ENCODE assay signal across 8 cellular contexts in genomic region chr11:68904458-68904847, GRCh38. TPM values are rescaled to one million over a fixed set of nuclear protein-coding genes. Genes with fewer than 3 reads are reported as not detected.
A peak's percentile ranks its signal among the peaks of the same experiment; 100 is the strongest.
DNase-seq lines count a peak whose midpoint lies in the region; ATAC-seq and TF ChIP-seq lines count a peak whose summit lies in the region.

No MANE protein-coding gene starts in this region.

- no peaks in the 10 kb centered on the region for H3K9me2 ChIP-seq in PC-9 (ENCODE audit: insufficient read depth)

- H3K79me2 ChIP-seq in PC-9 (ENCODE audit: low read depth): peaks cover 58% of the 10 kb centered on the region

- POLR2A ChIA-PET in PC-9 (lab: Charles Lee; ENCODE audit: unreplicated experiment) (no interaction called here), HEK293T (lab: Yijun Ruan, JAX) (interaction anchor here (0.9 to 2.4 kb wide), 3 partner anchors 9 to 144 kb away, joined by 3 to 11 read pairs (median 3); partner anchors contain the start of gene TPCN2)

- H4K20me1 ChIP-seq in PC-9 (ENCODE audit: insufficient read depth): peaks cover 15% of the 10 kb centered on the region

- TF ChIP-seq CTCF in PC-9 (conservative IDR thresholded peaks at IDR 0.05) (no peak), nephron progenitor cell (IDR thresholded peaks at IDR 0.05) (no peak)

- H3K4me1 ChIP-seq in PC-9 (replicated peaks; ENCODE audit: insufficient read depth): peaks cover 24% of the 10 kb centered on the region

- peak overlapping the region; percentile 99 for H3K4me3 ChIP-seq in PC-9

- ATAC-seq in GM19463 (IDR thresholded peaks at IDR 0.05; ENCODE audit: unreplicated experiment) (peak; percentile 12), HG02588 (IDR thresholded peaks at IDR 0.05; ENCODE audit: unreplicated experiment) (no peak)
- peak; percentile 5 for ATAC-seq in effector memory CD8-positive, alpha-beta T cell (replicated peaks)

- peak overlapping the region; percentile 94 for H2AFZ ChIP-seq in PC-9

- H3K27me3 ChIP-seq in PC-9 (ENCODE audit: insufficient read depth, low read depth): no peaks in the 10 kb centered on the region

- 0 out of 2 replicates have a peak, but pooled peaks cover 8% of the 10 kb centered on the region for H3K36me3 ChIP-seq in PC-9 (ENCODE audit: low read depth)

- peak overlapping the region; percentile 36; the same call in 1 of the 2 replicates for H3K27ac ChIP-seq in PC-9

- intact Hi-C loops in PC-9 (cut with micrococcal nuclease; ENCODE audit: unreplicated experiment): loop anchor here (1.0 to 5.0 kb wide), 2 partner anchors 140 to 183 kb away; no protein-coding TSS in a partner anchor

- no peaks in the 10 kb centered on the region for H3K9me3 Mint-ChIP-seq in effector memory CD8-positive, alpha-beta T cell
- H3K9me3 Mint-ChIP-seq in nephron progenitor cell: no peaks in the 10 kb centered on the region

- peak overlapping the region; percentile 81 for H3K4me2 ChIP-seq in PC-9

- peak; percentile 18 for DNase-seq in Ammon's horn (ENCODE audit: low spot score)
- DNase-seq in PC-9: no peak
- no peak for DNase-seq in effector memory CD8-positive, alpha-beta T cell
- DNase-seq in nephron progenitor cell: no peak
- DNase-seq in NCI-H748 (lab: John Stamatoyannopoulos, UW; ENCODE audit: unreplicated experiment): no peak
- no peak for DNase-seq in HEK293T (ENCODE audit: extremely low spot score)

- H3K36me3 Mint-ChIP-seq in effector memory CD8-positive, alpha-beta T cell (ENCODE audit: insufficient read depth): peaks cover 40% of the 10 kb centered on the region
- H3K36me3 Mint-ChIP-seq in nephron progenitor cell (ENCODE audit: low read depth): peaks cover 24% of the 10 kb centered on the region

- peaks cover 33 to 44% of the 10 kb centered on the region in 2 donors for H3K4me1 Mint-ChIP-seq in effector memory CD8-positive, alpha-beta T cell (ENCODE audit: low read depth in 2 of 2)
- peaks cover 41% of the 10 kb centered on the region for H3K4me1 Mint-ChIP-seq in nephron progenitor cell

- no peaks in the 10 kb centered on the region for H3K27me3 Mint-ChIP-seq in effector memory CD8-positive, alpha-beta T cell
- no peaks in the 10 kb centered on the region for H3K27me3 Mint-ChIP-seq in nephron progenitor cell (ENCODE audit: low read depth, poor library complexity)

- H3K4me3 Mint-ChIP-seq in effector memory CD8-positive, alpha-beta T cell: peak overlapping the region; percentile 94 to 99
- peak overlapping the region; percentile 97 for H3K4me3 Mint-ChIP-seq in nephron progenitor cell

- no peaks in the 10 kb centered on the region for H3K9me3 ChIP-seq in PC-9 (ENCODE audit: insufficient read depth, low read depth)

- peak overlapping the region; percentile 89 to 98 for H3K27ac Mint-ChIP-seq in effector memory CD8-positive, alpha-beta T cell
- H3K27ac Mint-ChIP-seq in nephron progenitor cell: peak overlapping the region; percentile 82

- CTCF ChIA-PET in PC-9 (lab: Charles Lee) (interaction anchor here (0.6 to 0.9 kb wide), 2 partner anchors 26 to 140 kb away, joined by 3 to 4 read pairs; no protein-coding TSS in a partner anchor), HEK293T (lab: Yijun Ruan, JAX) (no interaction called here)

- no TSS peak for BruUV-seq in PC-9 (replicated peaks; lab: Mats Ljungman, UMichigan)

- H3F3A ChIP-seq in PC-9 (ENCODE audit: insufficient read depth, low read depth): 0 out of 2 replicates have a peak, but pooled peaks cover 3% of the 10 kb centered on the region

TF ChIP-seq in HEK293T, 16 proteins besides CTCF, POLR2A, EP300 and RAD21:
- no peak for TF ChIP-seq ELF4 (IDR thresholded peaks at IDR 0.05)

RNA-seq across cellular contexts. Expression of gene IGHMBP2, which starts 0.8 kb away (rescaled TPM):
- 27.0 and 27.6 TPM in 2 replicates for total RNA-seq in PC-9 (2021)

RNA-seq across cellular contexts. Expression of gene MRPL21, which starts 0.8 kb away (rescaled TPM):
- 81.9 and 88.0 TPM in 2 replicates for total RNA-seq in PC-9 (2021)
